8 cellular contexts compared by ENCODE assay signal in the genomic region with DNA sequence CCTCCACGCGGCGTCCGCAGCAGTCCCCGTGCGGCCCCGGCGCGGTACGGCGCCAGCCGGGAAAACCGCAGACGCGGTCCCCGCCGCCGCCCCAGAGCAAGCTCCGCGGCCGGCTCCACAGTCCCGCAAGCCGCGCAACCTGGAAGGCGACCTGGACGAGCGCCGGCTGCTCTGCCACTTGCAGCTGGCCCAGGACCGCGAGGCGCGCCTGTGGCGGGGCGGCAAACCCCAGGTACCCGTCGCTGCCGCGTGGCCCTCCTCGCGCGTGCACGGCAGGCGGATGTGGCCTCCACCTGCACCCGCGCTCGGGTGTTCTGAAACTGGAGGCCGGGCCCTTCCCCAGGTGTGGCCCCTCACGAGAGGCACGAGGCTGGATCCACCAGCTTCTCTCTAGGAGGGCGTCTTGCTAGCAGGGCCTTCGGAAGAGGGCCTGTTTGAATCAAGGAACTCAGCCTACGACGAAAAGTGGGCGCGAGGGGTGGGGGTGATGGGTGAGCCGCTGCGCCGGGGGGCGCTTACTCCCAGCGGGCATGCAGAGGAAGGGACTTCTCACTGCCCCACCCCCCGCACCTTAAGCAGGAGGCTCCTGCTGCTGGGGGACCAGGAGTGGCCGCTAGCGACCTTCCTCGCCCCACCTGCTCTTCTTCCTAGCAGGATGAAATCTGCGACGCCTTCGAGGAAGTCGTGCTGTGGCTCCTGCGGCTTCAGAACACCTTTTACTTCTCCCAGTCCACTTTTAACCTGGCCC. TPM values are rescaled to one million over a fixed set of nuclear protein-coding genes. Genes with fewer than 3 reads are reported as not detected.
A peak's percentile ranks its signal among the peaks of the same experiment; 100 is the strongest.
DNase-seq lines count a peak whose midpoint lies in the region; ATAC-seq and TF ChIP-seq lines count a peak whose summit lies in the region.
"Had no signal": no experiment of that assay in that cellular context is flagged by ENCODE, and none has a peak within 500 bp of the region (broad histone marks: within the 10 kb centered on the region; RNA-seq: fewer than 3 reads in every experiment).

No MANE protein-coding gene starts in this region.

- ATAC-seq in lower lobe of right lung (peak; percentile 63 to 68), GM18868 (IDR thresholded peaks at IDR 0.05; ENCODE audit: unreplicated experiment) (no peak), GM18502 (IDR thresholded peaks at IDR 0.05; ENCODE audit: poor library complexity, unreplicated experiment) (no peak)

- H3K9me3 ChIP-seq in lower lobe of right lung (no peaks in the 10 kb centered on the region), subcutaneous abdominal adipose tissue (ENCODE audit: control insufficient read depth in 5 of 5, low read length in 5 of 5) (no peaks in the 10 kb centered on the region)

- H3K36me3 ChIP-seq in lower lobe of right lung (peaks cover 8% of the 10 kb centered on the region), subcutaneous abdominal adipose tissue (ENCODE audit: control insufficient read depth in 5 of 5, insufficient read depth in 5 of 5, low read length in 5 of 5) (peaks cover 0 to 2% (median 0%) of the 10 kb centered on the region in 5 donors)

- H3K27me3 ChIP-seq in lower lobe of right lung (ENCODE audit: low read depth): peaks cover 16% of the 10 kb centered on the region
- H3K27me3 ChIP-seq in subcutaneous abdominal adipose tissue (ENCODE audit: control insufficient read depth in 5 of 5, insufficient read depth in 4 of 5, low read length in 5 of 5): peaks cover 0 to 28% (median 13%) of the 10 kb centered on the region in 5 donors

- H3K4me1 ChIP-seq in lower lobe of right lung: peaks cover 9% of the 10 kb centered on the region
- H3K4me1 ChIP-seq in subcutaneous abdominal adipose tissue (ENCODE audit: control insufficient read depth in 5 of 5, insufficient read depth in 5 of 5, low read length in 5 of 5): peaks cover 0 to 22% (median 15%) of the 10 kb centered on the region in 5 donors

- no peak overlapping the region for H3K9ac ChIP-seq in subcutaneous abdominal adipose tissue (ENCODE audit: low read length in 5 of 5)

- peak overlapping the region; percentile 48 for H3K27ac ChIP-seq in lower lobe of right lung
- no peak overlapping the region for H3K27ac ChIP-seq in subcutaneous abdominal adipose tissue (ENCODE audit: low read depth, low read length)
- H3K27ac ChIP-seq: SK-N-MC had no signal

- intact Hi-C loops in lower lobe of right lung (cut with DNase I): no loop called here

- DNase-seq in Jurkat, Clone E6-1 (ENCODE audit: low read depth, low spot score): no peak
- DNase-seq in activated naive CD4-positive, alpha-beta T cell treated with anti-CD3 and anti-CD28 coated beads, Interleukin-2, amount 50 U/mL, for 16 hours: peak; percentile 66
- DNase-seq in lower lobe of right lung: peak; percentile 53
- no peak for DNase-seq in amygdala (lab: John Stamatoyannopoulos, UW)

- H3K4me3 ChIP-seq in Jurkat, Clone E6-1 (ENCODE audit: low read length): peak overlapping the region; percentile 59
- peak overlapping the region; percentile 56 for H3K4me3 ChIP-seq in lower lobe of right lung
- H3K4me3 ChIP-seq in subcutaneous abdominal adipose tissue (ENCODE audit: low read depth in 1 of 5, low read length in 5 of 5): peak overlapping the region in 3 of 5 donors; percentile 45 to 56 (median 46)

- no peak for TF ChIP-seq CTCF in lower lobe of right lung (IDR thresholded peaks at IDR 0.05)

RNA-seq across cellular contexts. Expression of a gene that starts 0.6 kb away (rescaled TPM):
- polyA plus RNA-seq in Jurkat, Clone E6-1 (2012; ENCODE audit: insufficient read depth, insufficient read length): 14.3 TPM
- 1.1 TPM for total RNA-seq in lower lobe of right lung

RNA-seq across cellular contexts. Expression of a gene that starts 10.5 kb away (rescaled TPM):
- polyA plus RNA-seq in Jurkat, Clone E6-1 (2012; ENCODE audit: insufficient read depth, insufficient read length): 11.3 TPM
- total RNA-seq in lower lobe of right lung: 10.8 TPM

RNA-seq across cellular contexts. Expression of a gene that starts 29.2 kb away (rescaled TPM):
- 51.1 TPM for polyA plus RNA-seq in Jurkat, Clone E6-1 (2012; ENCODE audit: insufficient read depth, insufficient read length)
- 32.8 TPM for total RNA-seq in lower lobe of right lung

Comparison
In these comparisons a context has a peak if more than half of its experiments do, and no peak if none do; other contexts are left out.
1. DNase-seq: peak in activated naive CD4-positive, alpha-beta T cell treated with anti-CD3 and anti-CD28 coated beads, Interleukin-2, amount 50 U/mL, for 16 hours (single experiment) and lower lobe of right lung (single experiment); none in Jurkat, Clone E6-1 (single experiment) and amygdala (0 of 56).
2. ATAC-seq: peak in lower lobe of right lung (2 of 2); none in GM18868 (single experiment) and GM18502 (single experiment).
3. Peak in every context shown above with its lines, with median percentiles within 50 percentile points of each other: H3K4me3 ChIP-seq.